In the genomic region with DNA sequence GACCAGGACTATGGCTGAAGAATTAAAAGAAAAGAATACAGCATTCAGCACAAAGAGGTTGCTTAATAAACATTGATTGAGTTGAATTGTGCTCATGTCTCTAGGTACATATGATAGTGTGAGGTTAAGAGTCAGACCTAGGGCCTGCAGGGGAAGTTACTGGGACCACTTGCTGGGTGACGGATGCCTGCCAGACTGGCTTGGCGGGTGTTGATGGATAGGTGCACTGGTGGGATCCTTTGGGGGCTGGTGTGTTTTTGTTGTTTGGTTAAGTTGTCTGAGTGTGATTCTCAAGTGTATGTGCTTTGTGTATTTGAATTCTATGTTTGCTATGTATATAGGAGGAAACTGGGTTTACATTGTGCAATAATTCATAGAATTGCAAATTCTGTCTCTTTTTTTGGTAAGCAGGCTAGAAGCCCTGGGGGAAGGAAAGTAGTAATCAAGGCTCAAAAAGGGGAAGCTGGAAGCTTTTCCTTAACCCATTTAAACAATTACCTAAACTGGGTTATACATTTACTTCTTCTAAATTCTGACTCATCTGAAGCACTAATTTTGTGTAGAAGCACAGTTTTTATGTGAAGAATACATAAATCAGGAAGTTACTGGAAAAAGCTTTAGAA, we compare ENCODE assay signal across 12 cellular contexts. TPM values are rescaled to one million over a fixed set of nuclear protein-coding genes. Genes with fewer than 3 reads are reported as not detected.
DNase-seq lines count a peak whose midpoint lies in the region; TF ChIP-seq lines count a peak whose summit lies in the region.
"Had no signal": no experiment of that assay in that cellular context is flagged by ENCODE, and none has a peak within 500 bp of the region (broad histone marks: within the 10 kb centered on the region; RNA-seq: fewer than 3 reads in every experiment).

No MANE protein-coding gene starts in this region.

- intact Hi-C loops in A673 (cut with micrococcal nuclease; ENCODE audit: unreplicated experiment): no loop called here

- no TSS peak for BruUV-seq in A673 (replicated peaks; lab: Mats Ljungman, UMichigan)

- H3K9me3 ChIP-seq in HUES48 (ENCODE audit: control insufficient read depth, insufficient read depth, low read length) (no peaks in the 10 kb centered on the region), neuron (ENCODE audit: low read length) (no peaks in the 10 kb centered on the region), A673 (ENCODE audit: low read depth, low read length, poor library complexity, severe bottlenecking) (no peaks in the 10 kb centered on the region)
- H3K9me3 ChIP-seq: SJSA1 had no signal

- POLR2A ChIA-PET in A673 (lab: Charles Lee; ENCODE audit: low non-redundant PET): interaction anchor here (0.7 kb wide), 1 partner anchor 92 kb away, joined by 3 read pairs; no protein-coding TSS in a partner anchor

- H3K9ac ChIP-seq in HUES48 (ENCODE audit: low read depth, low read length): no peak overlapping the region

- CTCF ChIA-PET in A673 (lab: Charles Lee): no interaction called here

- H3K27ac ChIP-seq in HUES48 (ENCODE audit: low read depth, low read length): peak overlapping the region; percentile 22
- H3K27ac ChIP-seq in A673 (ENCODE audit: low read depth, low read length, poor library complexity, severe bottlenecking): no peak overlapping the region
- H3K27ac ChIP-seq: SJSA1 had no signal

- H3K36me3 ChIP-seq in HUES48 (ENCODE audit: control insufficient read depth, insufficient read depth, low read length) (no peaks in the 10 kb centered on the region), neuron (ENCODE audit: insufficient read depth, low read length) (no peaks in the 10 kb centered on the region), A673 (ENCODE audit: insufficient read depth, low read length, poor library complexity, severe bottlenecking) (no peaks in the 10 kb centered on the region)
- H3K36me3 ChIP-seq: SJSA1 had no signal

- peaks cover 18% of the 10 kb centered on the region for H3K4me1 ChIP-seq in HUES48 (ENCODE audit: control insufficient read depth, insufficient read depth, low read length)
- H3K4me1 ChIP-seq in neuron (ENCODE audit: insufficient read depth, low read length): peaks cover 23% of the 10 kb centered on the region
- H3K4me1 ChIP-seq in A673 (ENCODE audit: insufficient read depth, low read length, poor library complexity, severe bottlenecking): no peaks in the 10 kb centered on the region

- TF ChIP-seq CTCF in A673 (conservative IDR thresholded peaks at IDR 0.05; ENCODE audit: low read depth, low read length): no peak

- DNase-seq in NCI-H748 (lab: John Stamatoyannopoulos, UW; ENCODE audit: unreplicated experiment) (peak; percentile 48), NCI-H748 treated with DMSO at 0.1 percent for 48 hours (lab: John Stamatoyannopoulos, UW) (no peak), UCSD-AML1 (lab: John Stamatoyannopoulos, UW; ENCODE audit: unreplicated experiment) (peak; percentile 36), cerebellar nuclear complex (lab: John Stamatoyannopoulos, UW) (no peak), A673 (ENCODE audit: low spot score) (no peak)
- no peak for DNase-seq in stimulated activated CD4-positive, alpha-beta T cell treated with anti-CD3 and anti-CD28 coated beads, Interleukin-4, amount 100 ng/mL, for 4 hours
- DNase-seq: activated CD4-positive, alpha-beta T cell treated with anti-CD3 and anti-CD28 coated beads, Interleukin-2, amount 50 U/mL, for 1 hour; amygdala had no signal

- no peak overlapping the region for H3K4me3 ChIP-seq in HUES48 (ENCODE audit: low read depth, low read length)
- H3K4me3 ChIP-seq in neuron (ENCODE audit: low read length): no peak overlapping the region
- H3K4me3 ChIP-seq in A673 (ENCODE audit: low read depth, low read length, poor library complexity, severe bottlenecking): no peak overlapping the region
- H3K4me3 ChIP-seq: SJSA1 had no signal

- no peaks in the 10 kb centered on the region for H3K27me3 ChIP-seq in HUES48 (ENCODE audit: control insufficient read depth, insufficient read depth, low read length)
- H3K27me3 ChIP-seq in neuron (ENCODE audit: insufficient read depth, low read length): no peaks in the 10 kb centered on the region
- H3K27me3 ChIP-seq in A673 (replicated peaks; ENCODE audit: insufficient read depth, low read depth, low read length, poor library complexity): peaks cover 3% of the 10 kb centered on the region
- H3K27me3 ChIP-seq: SJSA1 had no signal

- peak overlapping the region; percentile 76 for H2AFZ ChIP-seq in neuron (ENCODE audit: low read depth, low read length)

RNA-seq across cellular contexts. Expression of a gene that starts 1.8 kb away (rescaled TPM):
- 1.7 TPM in 2 replicates for total RNA-seq in A673 (2021)
- total RNA-seq: A172 had no signal

RNA-seq across cellular contexts. Expression of a gene that starts 56.8 kb away (rescaled TPM):
- total RNA-seq in A673 (2021): 89.1 and 91.4 TPM in 2 replicates

Comparison
In these comparisons a context has a peak if more than half of its experiments do, and no peak if none do; other contexts are left out.
1. DNase-seq: peak in NCI-H748 (single experiment) and UCSD-AML1 (single experiment); none in NCI-H748 treated with DMSO at 0.1 percent for 48 hours (single experiment), stimulated activated CD4-positive, alpha-beta T cell treated with anti-CD3 and anti-CD28 coated beads, Interleukin-4, amount 100 ng/mL, for 4 hours (0 of 2), cerebellar nuclear complex (0 of 2) and A673 (single experiment).